1 cellular context compared by ENCODE assay signal in the genomic region with DNA sequence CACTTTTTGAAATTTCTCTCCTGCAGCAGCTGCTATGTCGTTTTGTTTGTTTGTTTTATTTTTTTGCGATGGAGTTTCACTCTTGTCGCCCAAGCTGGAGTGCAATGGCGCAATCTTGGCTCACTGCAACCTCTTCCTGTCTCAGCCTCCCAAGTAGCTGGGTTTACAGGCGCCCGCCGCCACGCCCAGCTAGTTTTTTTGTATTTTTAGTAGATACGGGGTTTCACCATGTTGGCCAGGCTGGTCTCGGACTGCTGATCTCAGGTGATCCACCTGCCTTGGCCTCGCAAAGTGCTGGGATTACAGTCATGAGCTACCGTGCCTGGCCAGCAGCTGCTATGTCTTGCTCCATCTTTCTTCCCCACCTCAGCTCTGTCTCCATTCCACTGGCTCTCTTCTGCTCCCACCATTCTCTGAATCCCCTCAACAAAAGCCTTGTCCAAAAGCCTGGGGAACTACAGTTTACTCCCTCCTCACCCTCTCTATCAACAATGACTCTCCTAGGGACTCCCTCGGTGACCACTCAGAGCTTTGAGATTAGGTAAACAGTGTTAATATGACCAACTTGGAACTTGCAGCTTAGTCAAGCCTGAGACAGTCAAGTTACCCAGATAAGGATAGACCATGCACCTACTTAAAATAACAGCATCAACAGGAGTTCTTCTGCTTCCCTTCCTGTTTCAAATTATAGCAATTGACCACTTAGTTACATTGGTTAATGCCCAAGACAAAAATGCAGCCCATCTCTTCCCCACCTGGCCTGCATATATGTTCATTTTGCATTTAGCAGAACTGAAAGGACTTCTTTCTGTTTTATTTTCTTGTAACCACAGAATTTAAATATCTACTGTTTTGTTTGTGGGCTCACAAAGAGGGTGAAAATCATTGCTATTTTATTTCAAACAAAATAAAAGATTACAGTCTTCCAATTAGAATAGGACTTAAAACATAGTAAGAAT.
TF ChIP-seq lines count a peak whose summit lies in the region.

No MANE protein-coding gene starts in this region.

TF ChIP-seq in H1, 55 proteins besides CTCF, POLR2A, EP300 and RAD21 (continued from another document):
- TF ChIP-seq, protein P1, sequence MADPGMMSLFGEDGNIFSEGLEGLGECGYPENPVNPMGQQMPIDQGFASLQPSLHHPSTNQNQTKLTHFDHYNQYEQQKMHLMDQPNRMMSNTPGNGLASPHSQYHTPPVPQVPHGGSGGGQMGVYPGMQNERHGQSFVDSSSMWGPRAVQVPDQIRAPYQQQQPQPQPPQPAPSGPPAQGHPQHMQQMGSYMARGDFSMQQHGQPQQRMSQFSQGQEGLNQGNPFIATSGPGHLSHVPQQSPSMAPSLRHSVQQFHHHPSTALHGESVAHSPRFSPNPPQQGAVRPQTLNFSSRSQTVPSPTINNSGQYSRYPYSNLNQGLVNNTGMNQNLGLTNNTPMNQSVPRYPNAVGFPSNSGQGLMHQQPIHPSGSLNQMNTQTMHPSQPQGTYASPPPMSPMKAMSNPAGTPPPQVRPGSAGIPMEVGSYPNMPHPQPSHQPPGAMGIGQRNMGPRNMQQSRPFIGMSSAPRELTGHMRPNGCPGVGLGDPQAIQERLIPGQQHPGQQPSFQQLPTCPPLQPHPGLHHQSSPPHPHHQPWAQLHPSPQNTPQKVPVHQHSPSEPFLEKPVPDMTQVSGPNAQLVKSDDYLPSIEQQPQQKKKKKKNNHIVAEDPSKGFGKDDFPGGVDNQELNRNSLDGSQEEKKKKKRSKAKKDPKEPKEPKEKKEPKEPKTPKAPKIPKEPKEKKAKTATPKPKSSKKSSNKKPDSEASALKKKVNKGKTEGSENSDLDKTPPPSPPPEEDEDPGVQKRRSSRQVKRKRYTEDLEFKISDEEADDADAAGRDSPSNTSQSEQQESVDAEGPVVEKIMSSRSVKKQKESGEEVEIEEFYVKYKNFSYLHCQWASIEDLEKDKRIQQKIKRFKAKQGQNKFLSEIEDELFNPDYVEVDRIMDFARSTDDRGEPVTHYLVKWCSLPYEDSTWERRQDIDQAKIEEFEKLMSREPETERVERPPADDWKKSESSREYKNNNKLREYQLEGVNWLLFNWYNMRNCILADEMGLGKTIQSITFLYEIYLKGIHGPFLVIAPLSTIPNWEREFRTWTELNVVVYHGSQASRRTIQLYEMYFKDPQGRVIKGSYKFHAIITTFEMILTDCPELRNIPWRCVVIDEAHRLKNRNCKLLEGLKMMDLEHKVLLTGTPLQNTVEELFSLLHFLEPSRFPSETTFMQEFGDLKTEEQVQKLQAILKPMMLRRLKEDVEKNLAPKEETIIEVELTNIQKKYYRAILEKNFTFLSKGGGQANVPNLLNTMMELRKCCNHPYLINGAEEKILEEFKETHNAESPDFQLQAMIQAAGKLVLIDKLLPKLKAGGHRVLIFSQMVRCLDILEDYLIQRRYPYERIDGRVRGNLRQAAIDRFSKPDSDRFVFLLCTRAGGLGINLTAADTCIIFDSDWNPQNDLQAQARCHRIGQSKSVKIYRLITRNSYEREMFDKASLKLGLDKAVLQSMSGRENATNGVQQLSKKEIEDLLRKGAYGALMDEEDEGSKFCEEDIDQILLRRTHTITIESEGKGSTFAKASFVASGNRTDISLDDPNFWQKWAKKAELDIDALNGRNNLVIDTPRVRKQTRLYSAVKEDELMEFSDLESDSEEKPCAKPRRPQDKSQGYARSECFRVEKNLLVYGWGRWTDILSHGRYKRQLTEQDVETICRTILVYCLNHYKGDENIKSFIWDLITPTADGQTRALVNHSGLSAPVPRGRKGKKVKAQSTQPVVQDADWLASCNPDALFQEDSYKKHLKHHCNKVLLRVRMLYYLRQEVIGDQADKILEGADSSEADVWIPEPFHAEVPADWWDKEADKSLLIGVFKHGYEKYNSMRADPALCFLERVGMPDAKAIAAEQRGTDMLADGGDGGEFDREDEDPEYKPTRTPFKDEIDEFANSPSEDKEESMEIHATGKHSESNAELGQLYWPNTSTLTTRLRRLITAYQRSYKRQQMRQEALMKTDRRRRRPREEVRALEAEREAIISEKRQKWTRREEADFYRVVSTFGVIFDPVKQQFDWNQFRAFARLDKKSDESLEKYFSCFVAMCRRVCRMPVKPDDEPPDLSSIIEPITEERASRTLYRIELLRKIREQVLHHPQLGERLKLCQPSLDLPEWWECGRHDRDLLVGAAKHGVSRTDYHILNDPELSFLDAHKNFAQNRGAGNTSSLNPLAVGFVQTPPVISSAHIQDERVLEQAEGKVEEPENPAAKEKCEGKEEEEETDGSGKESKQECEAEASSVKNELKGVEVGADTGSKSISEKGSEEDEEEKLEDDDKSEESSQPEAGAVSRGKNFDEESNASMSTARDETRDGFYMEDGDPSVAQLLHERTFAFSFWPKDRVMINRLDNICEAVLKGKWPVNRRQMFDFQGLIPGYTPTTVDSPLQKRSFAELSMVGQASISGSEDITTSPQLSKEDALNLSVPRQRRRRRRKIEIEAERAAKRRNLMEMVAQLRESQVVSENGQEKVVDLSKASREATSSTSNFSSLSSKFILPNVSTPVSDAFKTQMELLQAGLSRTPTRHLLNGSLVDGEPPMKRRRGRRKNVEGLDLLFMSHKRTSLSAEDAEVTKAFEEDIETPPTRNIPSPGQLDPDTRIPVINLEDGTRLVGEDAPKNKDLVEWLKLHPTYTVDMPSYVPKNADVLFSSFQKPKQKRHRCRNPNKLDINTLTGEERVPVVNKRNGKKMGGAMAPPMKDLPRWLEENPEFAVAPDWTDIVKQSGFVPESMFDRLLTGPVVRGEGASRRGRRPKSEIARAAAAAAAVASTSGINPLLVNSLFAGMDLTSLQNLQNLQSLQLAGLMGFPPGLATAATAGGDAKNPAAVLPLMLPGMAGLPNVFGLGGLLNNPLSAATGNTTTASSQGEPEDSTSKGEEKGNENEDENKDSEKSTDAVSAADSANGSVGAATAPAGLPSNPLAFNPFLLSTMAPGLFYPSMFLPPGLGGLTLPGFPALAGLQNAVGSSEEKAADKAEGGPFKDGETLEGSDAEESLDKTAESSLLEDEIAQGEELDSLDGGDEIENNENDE (IDR thresholded peaks at IDR 0.05; ENCODE audit: insufficient replicate concordance, low read length), result no peak
- TF ChIP-seq HDAC6 (IDR thresholded peaks at IDR 0.05; ENCODE audit: low read depth, low read length), result no peak
- TF ChIP-seq ZNF274 (IDR thresholded peaks at IDR 0.05; ENCODE audit: borderline replicate concordance, extremely low read depth, low read length), result no peak
TF ChIP-seq in H1: peak in this region for 0.
